ENCODE assay signal across 2 cellular contexts in genomic region chr15:68081869-68082505, GRCh38.
TF ChIP-seq lines count a peak whose summit lies in the region.

No MANE protein-coding gene starts in this region.

TF ChIP-seq in GM23338, 12 proteins besides CTCF, POLR2A, EP300 and RAD21 (continued from another document):
- TF ChIP-seq REST (IDR thresholded peaks at IDR 0.05; ENCODE audit: unreplicated experiment) = no peak
- no peak for TF ChIP-seq ZNF331 (CRISPR knock-in tag; IDR thresholded peaks at IDR 0.05; ENCODE audit: low read depth)
- TF ChIP-seq ZNF114 (CRISPR knock-in tag; IDR thresholded peaks at IDR 0.05) = no peak
- no peak for TF ChIP-seq ETS1 (IDR thresholded peaks at IDR 0.05)
- TF ChIP-seq JUNB (IDR thresholded peaks at IDR 0.05; ENCODE audit: unreplicated experiment) = no peak
- no peak for TF ChIP-seq EZH2 (IDR thresholded peaks at IDR 0.05; ENCODE audit: low read depth, unreplicated experiment)
- TF ChIP-seq EZH2phosphoT487 (IDR thresholded peaks at IDR 0.05; ENCODE audit: unreplicated experiment) = no peak
- TF ChIP-seq ZNF462 (CRISPR knock-in tag; IDR thresholded peaks at IDR 0.05) = no peak
- TF ChIP-seq POLR2AphosphoS5 (IDR thresholded peaks at IDR 0.05; ENCODE audit: low read depth) = no peak
- no peak for TF ChIP-seq STAT1 (IDR thresholded peaks at IDR 0.05; ENCODE audit: unreplicated experiment)

TF ChIP-seq in WTC11, 78 proteins besides CTCF, POLR2A, EP300 and RAD21 (continued from another document):
- TF ChIP-seq HMGXB4 (CRISPR knock-in tag; IDR thresholded peaks at IDR 0.05) = no peak
- no peak for TF ChIP-seq SMAD4 (CRISPR knock-in tag; IDR thresholded peaks at IDR 0.05)
- TF ChIP-seq NR3C1 (CRISPR knock-in tag; conservative IDR thresholded peaks at IDR 0.05; ENCODE audit: low read depth) = no peak
